1 cellular context compared by ENCODE assay signal in genomic region chr20:5950271-5951031, GRCh38.
TF ChIP-seq lines count a peak whose summit lies in the region.

TSS of gene MCM8 (plus strand) at chr20:5950652. CDS start at chr20:5952016, 1,364 bp downstream.
TSS of gene TRMT6 (minus strand) at chr20:5950533. CDS start at chr20:5950405, 128 bp downstream.

TF ChIP-seq in HepG2, 621 proteins besides CTCF, POLR2A, EP300 and RAD21 (continued from another document and continues in another):
- TF ChIP-seq, protein P1, sequence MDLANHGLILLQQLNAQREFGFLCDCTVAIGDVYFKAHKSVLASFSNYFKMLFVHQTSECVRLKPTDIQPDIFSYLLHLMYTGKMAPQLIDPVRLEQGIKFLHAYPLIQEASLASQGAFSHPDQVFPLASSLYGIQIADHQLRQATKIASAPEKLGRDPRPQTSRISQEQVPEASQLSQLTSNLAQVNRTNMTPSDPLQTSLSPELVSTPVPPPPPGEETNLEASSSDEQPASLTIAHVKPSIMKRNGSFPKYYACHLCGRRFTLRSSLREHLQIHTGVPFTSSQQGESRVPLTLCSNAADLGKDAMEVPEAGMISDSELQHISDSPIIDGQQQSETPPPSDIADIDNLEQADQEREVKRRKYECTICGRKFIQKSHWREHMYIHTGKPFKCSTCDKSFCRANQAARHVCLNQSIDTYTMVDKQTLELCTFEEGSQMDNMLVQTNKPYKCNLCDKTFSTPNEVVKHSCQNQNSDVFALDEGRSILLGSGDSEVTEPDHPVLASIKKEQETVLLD (CRISPR knock-in tag; IDR thresholded peaks at IDR 0.05; ENCODE audit: low read depth): peak; percentile 86
- TF ChIP-seq POGK (CRISPR knock-in tag; conservative IDR thresholded peaks at IDR 0.05) (peak; percentile 96), ZBTB8A (CRISPR knock-in tag; IDR thresholded peaks at IDR 0.05; ENCODE audit: borderline replicate concordance, low read depth) (no peak), ZNF788 (CRISPR knock-in tag; IDR thresholded peaks at IDR 0.05; ENCODE audit: borderline replicate concordance) (peak; percentile 94), ZNF710 (CRISPR knock-in tag; IDR thresholded peaks at IDR 0.05; ENCODE audit: borderline replicate concordance) (peak; percentile 95), NKX3-1 (CRISPR knock-in tag; IDR thresholded peaks at IDR 0.05) (peak; percentile 80; the same call in 1 of the 2 replicates), HOXA5 (CRISPR knock-in tag; IDR thresholded peaks at IDR 0.05) (peak; percentile 90), SATB2 (CRISPR knock-in tag; IDR thresholded peaks at IDR 0.05) (no peak; the same call in 1 of the 2 replicates), PHF8 (CRISPR knock-in tag; IDR thresholded peaks at IDR 0.05) (peak; percentile 95), SNRNP70 (IDR thresholded peaks at IDR 0.05; ENCODE audit: low read depth, low read length) (no peak), ARID4A (CRISPR knock-in tag; IDR thresholded peaks at IDR 0.05; ENCODE audit: borderline replicate concordance) (peak; percentile 100), SPEN (CRISPR knock-in tag; IDR thresholded peaks at IDR 0.05; ENCODE audit: low read depth) (peak; percentile 100), HINFP (CRISPR knock-in tag; IDR thresholded peaks at IDR 0.05; ENCODE audit: low read depth) (peak; percentile 94), ZEB1 (IDR thresholded peaks at IDR 0.05; ENCODE audit: insufficient replicate concordance, low read depth) (no peak), PCBP1 (IDR thresholded peaks at IDR 0.05; ENCODE audit: borderline replicate concordance, low read depth, low read length) (peak; percentile 98), TOE1 (CRISPR knock-in tag; IDR thresholded peaks at IDR 0.05) (no peak; the same call in 1 of the 2 replicates), DMTF1 (CRISPR knock-in tag; IDR thresholded peaks at IDR 0.05) (no peak; the same call in 1 of the 2 replicates), ADNP (CRISPR knock-in tag; IDR thresholded peaks at IDR 0.05) (no peak), ZNF746 (CRISPR knock-in tag; IDR thresholded peaks at IDR 0.05) (peak; percentile 77; the same call in 1 of the 2 replicates), ZNF576 (CRISPR knock-in tag; IDR thresholded peaks at IDR 0.05) (peak; percentile 91), ZNF563 (CRISPR knock-in tag; IDR thresholded peaks at IDR 0.05) (no peak), NFKB2 (CRISPR knock-in tag; IDR thresholded peaks at IDR 0.05; ENCODE audit: borderline replicate concordance) (peak; percentile 97; the same call in 1 of the 2 replicates), SNAPC2 (CRISPR knock-in tag; IDR thresholded peaks at IDR 0.05) (peak; percentile 96), ARNTL (CRISPR knock-in tag; IDR thresholded peaks at IDR 0.05) (peak; percentile 94), ZFP36 (IDR thresholded peaks at IDR 0.05; ENCODE audit: borderline replicate concordance, low read depth, low read length, partially characterized antibody) (no peak), FOXJ3 (CRISPR knock-in tag; IDR thresholded peaks at IDR 0.05; ENCODE audit: borderline replicate concordance) (peak; percentile 57; the same call in 1 of the 2 replicates), ZNF343 (CRISPR knock-in tag; IDR thresholded peaks at IDR 0.05) (peak; percentile 98), ZNF205 (CRISPR knock-in tag; IDR thresholded peaks at IDR 0.05) (peak; percentile 90; the same call in 1 of the 2 replicates), ZNF263 (CRISPR knock-in tag; IDR thresholded peaks at IDR 0.05) (peak; percentile 100), SIN3B (IDR thresholded peaks at IDR 0.05; ENCODE audit: low read length) (peak; percentile 99)
- TF ChIP-seq, protein P2, sequence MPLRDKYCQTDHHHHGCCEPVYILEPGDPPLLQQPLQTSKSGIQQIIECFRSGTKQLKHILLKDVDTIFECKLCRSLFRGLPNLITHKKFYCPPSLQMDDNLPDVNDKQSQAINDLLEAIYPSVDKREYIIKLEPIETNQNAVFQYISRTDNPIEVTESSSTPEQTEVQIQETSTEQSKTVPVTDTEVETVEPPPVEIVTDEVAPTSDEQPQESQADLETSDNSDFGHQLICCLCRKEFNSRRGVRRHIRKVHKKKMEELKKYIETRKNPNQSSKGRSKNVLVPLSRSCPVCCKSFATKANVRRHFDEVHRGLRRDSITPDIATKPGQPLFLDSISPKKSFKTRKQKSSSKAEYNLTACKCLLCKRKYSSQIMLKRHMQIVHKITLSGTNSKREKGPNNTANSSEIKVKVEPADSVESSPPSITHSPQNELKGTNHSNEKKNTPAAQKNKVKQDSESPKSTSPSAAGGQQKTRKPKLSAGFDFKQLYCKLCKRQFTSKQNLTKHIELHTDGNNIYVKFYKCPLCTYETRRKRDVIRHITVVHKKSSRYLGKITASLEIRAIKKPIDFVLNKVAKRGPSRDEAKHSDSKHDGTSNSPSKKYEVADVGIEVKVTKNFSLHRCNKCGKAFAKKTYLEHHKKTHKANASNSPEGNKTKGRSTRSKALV (CRISPR knock-in tag; IDR thresholded peaks at IDR 0.05): peak; percentile 66; the same call in 1 of the 2 replicates
- TF ChIP-seq, protein P3, sequence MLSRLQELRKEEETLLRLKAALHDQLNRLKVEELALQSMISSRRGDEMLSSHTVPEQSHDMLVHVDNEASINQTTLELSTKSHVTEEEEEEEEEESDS (CRISPR knock-in tag; IDR thresholded peaks at IDR 0.05; ENCODE audit: borderline replicate concordance): no peak
- TF ChIP-seq, protein P4, sequence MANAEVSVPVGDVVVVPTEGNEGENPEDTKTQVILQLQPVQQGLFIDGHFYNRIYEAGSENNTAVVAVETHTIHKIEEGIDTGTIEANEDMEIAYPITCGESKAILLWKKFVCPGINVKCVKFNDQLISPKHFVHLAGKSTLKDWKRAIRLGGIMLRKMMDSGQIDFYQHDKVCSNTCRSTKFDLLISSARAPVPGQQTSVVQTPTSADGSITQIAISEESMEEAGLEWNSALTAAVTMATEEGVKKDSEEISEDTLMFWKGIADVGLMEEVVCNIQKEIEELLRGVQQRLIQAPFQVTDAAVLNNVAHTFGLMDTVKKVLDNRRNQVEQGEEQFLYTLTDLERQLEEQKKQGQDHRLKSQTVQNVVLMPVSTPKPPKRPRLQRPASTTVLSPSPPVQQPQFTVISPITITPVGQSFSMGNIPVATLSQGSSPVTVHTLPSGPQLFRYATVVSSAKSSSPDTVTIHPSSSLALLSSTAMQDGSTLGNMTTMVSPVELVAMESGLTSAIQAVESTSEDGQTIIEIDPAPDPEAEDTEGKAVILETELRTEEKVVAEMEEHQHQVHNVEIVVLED (CRISPR knock-in tag; IDR thresholded peaks at IDR 0.05; ENCODE audit: borderline replicate concordance): peak; percentile 95
- TF ChIP-seq, protein P5, sequence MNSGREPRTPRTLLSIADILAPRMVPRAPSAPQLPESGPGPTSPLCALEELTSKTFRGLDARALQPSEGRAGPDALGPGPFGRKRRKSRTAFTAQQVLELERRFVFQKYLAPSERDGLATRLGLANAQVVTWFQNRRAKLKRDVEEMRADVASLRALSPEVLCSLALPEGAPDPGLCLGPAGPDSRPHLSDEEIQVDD (CRISPR knock-in tag; IDR thresholded peaks at IDR 0.05; ENCODE audit: borderline replicate concordance): peak; percentile 86
- TF ChIP-seq, protein P6, sequence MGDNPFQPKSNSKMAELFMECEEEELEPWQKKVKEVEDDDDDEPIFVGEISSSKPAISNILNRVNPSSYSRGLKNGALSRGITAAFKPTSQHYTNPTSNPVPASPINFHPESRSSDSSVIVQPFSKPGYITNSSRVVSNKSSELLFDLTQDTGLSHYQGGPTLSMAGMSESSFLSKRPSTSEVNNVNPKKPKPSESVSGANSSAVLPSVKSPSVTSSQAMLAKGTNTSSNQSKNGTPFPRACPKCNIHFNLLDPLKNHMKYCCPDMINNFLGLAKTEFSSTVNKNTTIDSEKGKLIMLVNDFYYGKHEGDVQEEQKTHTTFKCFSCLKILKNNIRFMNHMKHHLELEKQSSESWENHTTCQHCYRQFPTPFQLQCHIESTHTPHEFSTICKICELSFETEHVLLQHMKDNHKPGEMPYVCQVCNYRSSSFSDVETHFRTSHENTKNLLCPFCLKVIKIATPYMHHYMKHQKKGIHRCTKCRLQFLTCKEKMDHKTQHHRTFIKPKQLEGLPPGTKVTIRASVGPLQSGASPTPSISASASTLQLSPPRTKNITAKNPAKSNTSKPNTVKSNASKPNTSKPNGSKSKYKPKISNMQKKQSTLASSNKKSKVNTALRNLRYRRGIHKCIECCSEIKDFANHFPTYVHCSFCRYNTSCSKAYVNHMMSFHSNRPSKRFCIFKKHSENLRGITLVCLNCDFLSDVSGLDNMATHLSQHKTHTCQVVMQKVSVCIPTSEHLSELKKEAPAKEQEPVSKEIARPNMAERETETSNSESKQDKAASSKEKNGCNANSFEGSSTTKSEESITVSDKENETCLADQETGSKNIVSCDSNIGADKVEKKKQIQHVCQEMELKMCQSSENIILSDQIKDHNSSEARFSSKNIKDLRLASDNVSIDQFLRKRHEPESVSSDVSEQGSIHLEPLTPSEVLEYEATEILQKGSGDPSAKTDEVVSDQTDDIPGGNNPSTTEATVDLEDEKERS (CRISPR knock-in tag; IDR thresholded peaks at IDR 0.05): no peak; the same call in 1 of the 2 replicates
